In genomic region chr5:102139029-102139428, GRCh38 we compare ENCODE assay signal across 21 cellular contexts.
"Had no signal": no experiment of that assay in that cellular context is flagged by ENCODE, and none has a peak within 500 bp of the region (broad histone marks: within the 10 kb centered on the region; RNA-seq: fewer than 3 reads in every experiment).

No MANE protein-coding gene starts in this region.

- H3K27ac ChIP-seq: epithelial cell of prostate, esophagus squamous epithelium, gastroesophageal sphincter, suprapubic skin, thyroid gland, upper lobe of left lung, uterus had no signal

- H3K27ac Mint-ChIP-seq: dendritic cell treated with granulocyte-macrophage colony-stimulating factor and Interleukin-4, amounts not matched to agents 40 ng/mL and 50 ng/mL, for 4 days; effector memory CD8-positive, alpha-beta T cell; naive thymus-derived CD8-positive, alpha-beta T cell; stimulated activated effector memory CD8-positive, alpha-beta T cell treated with anti-CD3 and anti-CD28 coated beads, Interleukin-12 subunit alpha, Interleukin-12 subunit beta, amount 100 ng/mL, for 72 hours had no signal

- H3K4me3 Mint-ChIP-seq: dendritic cell treated with granulocyte-macrophage colony-stimulating factor and Interleukin-4, amounts not matched to agents 40 ng/mL and 50 ng/mL, for 4 days; effector memory CD8-positive, alpha-beta T cell; naive thymus-derived CD8-positive, alpha-beta T cell; neural crest cell; stimulated activated effector memory CD8-positive, alpha-beta T cell treated with anti-CD3 and anti-CD28 coated beads, Interleukin-12 subunit alpha, Interleukin-12 subunit beta, amount 100 ng/mL, for 72 hours had no signal

- DNase-seq: effector memory CD8-positive, alpha-beta T cell; esophagus squamous epithelium; foreskin fibroblast; glutamatergic neuron; left ventricle myocardium superior; mucosa of descending colon; naive thymus-derived CD8-positive, alpha-beta T cell; right cardiac atrium; stimulated activated CD4-positive, alpha-beta T cell treated with anti-CD3 and anti-CD28 coated beads, Interleukin-4, amount 100 ng/mL, for 1 hour; stimulated activated CD8-positive, alpha-beta memory T cell treated with anti-CD3 and anti-CD28 coated beads, Interleukin-4, amount 100 ng/mL, for 48 hours; stimulated activated naive CD8-positive, alpha-beta T cell treated with anti-CD3 and anti-CD28 coated beads, Interleukin-15, Interleukin-2, amounts not matched to agents 100 U/mL and 50 U/mL, for 24 hours; thyroid gland; upper lobe of left lung; uterus had no signal

- H3K36me3 Mint-ChIP-seq: naive thymus-derived CD8-positive, alpha-beta T cell; stimulated activated effector memory CD8-positive, alpha-beta T cell treated with anti-CD3 and anti-CD28 coated beads, Interleukin-12 subunit alpha, Interleukin-12 subunit beta, amount 100 ng/mL, for 72 hours had no signal

- H3K4me1 ChIP-seq: esophagus squamous epithelium, gastroesophageal sphincter, suprapubic skin, thyroid gland, upper lobe of left lung, uterus had no signal

- H3K4me3 ChIP-seq: esophagus squamous epithelium, gastroesophageal sphincter, lung, mucosa of descending colon, suprapubic skin, thyroid gland, upper lobe of left lung, uterus had no signal

- H3K36me3 ChIP-seq: esophagus squamous epithelium, gastroesophageal sphincter, suprapubic skin, thyroid gland, upper lobe of left lung, uterus had no signal

- H3K4me1 Mint-ChIP-seq: naive thymus-derived CD8-positive, alpha-beta T cell; neural crest cell; stimulated activated effector memory CD8-positive, alpha-beta T cell treated with anti-CD3 and anti-CD28 coated beads, Interleukin-12 subunit alpha, Interleukin-12 subunit beta, amount 100 ng/mL, for 72 hours had no signal

- ATAC-seq: effector memory CD8-positive, alpha-beta T cell; gastroesophageal sphincter; left ventricle myocardium superior; naive thymus-derived CD8-positive, alpha-beta T cell; right cardiac atrium; stimulated activated effector memory CD8-positive, alpha-beta T cell treated with anti-CD3 and anti-CD28 coated beads, Interleukin-12 subunit alpha, Interleukin-12 subunit beta, amount 100 ng/mL, for 72 hours; stimulated activated naive CD8-positive, alpha-beta T cell treated with anti-CD3 and anti-CD28 coated beads, Interleukin-15, Interleukin-2, amounts not matched to agents 100 U/mL and 50 U/mL, for 24 hours had no signal

- H3K27me3 ChIP-seq: esophagus squamous epithelium, gastroesophageal sphincter, suprapubic skin, thyroid gland, upper lobe of left lung, uterus had no signal

- H3K9me3 Mint-ChIP-seq: dendritic cell treated with granulocyte-macrophage colony-stimulating factor and Interleukin-4, amounts not matched to agents 40 ng/mL and 50 ng/mL, for 4 days; effector memory CD8-positive, alpha-beta T cell; neural crest cell; stimulated activated effector memory CD8-positive, alpha-beta T cell treated with anti-CD3 and anti-CD28 coated beads, Interleukin-12 subunit alpha, Interleukin-12 subunit beta, amount 100 ng/mL, for 72 hours had no signal

- H3K9me3 ChIP-seq: esophagus squamous epithelium, gastroesophageal sphincter, mucosa of descending colon, suprapubic skin, thyroid gland, upper lobe of left lung, uterus had no signal

- H3K27me3 Mint-ChIP-seq: dendritic cell treated with granulocyte-macrophage colony-stimulating factor and Interleukin-4, amounts not matched to agents 40 ng/mL and 50 ng/mL, for 4 days; effector memory CD8-positive, alpha-beta T cell; naive thymus-derived CD8-positive, alpha-beta T cell had no signal
